28 cellular contexts compared by ENCODE assay signal in genomic region chr16:81803332-81803731, GRCh38.
"Had no signal": no experiment of that assay in that cellular context is flagged by ENCODE, and none has a peak within 500 bp of the region (broad histone marks: within the 10 kb centered on the region; RNA-seq: fewer than 3 reads in every experiment).

No MANE protein-coding gene starts in this region.

- H2AFZ ChIP-seq: hepatocyte had no signal

- ATAC-seq: effector memory CD8-positive, alpha-beta T cell; esophagus mucosa; left lung; right lobe of liver had no signal

- H3K4me2 ChIP-seq: hepatocyte had no signal

- H3K36me3 Mint-ChIP-seq: activated naive CD4-positive, alpha-beta T cell treated with anti-CD3 and anti-CD28 coated beads, Interleukin-2, amount 50 U/mL, for 72 hours; brain; mesothelial cell of epicardium had no signal

- H3K4me1 ChIP-seq: right lobe of liver had no signal

- H3K36me3 ChIP-seq: left lung, right lobe of liver, upper lobe of left lung, WERI-Rb-1 had no signal

- H3K4me1 Mint-ChIP-seq: brain had no signal

- FAIRE-seq: endothelial cell of umbilical vein, frontal cortex, TTC549 had no signal

- H3K27ac ChIP-seq: dorsolateral prefrontal cortex, hepatocyte, right lobe of liver, skin epidermis, upper lobe of left lung, WERI-Rb-1 had no signal

- H3K9me3 ChIP-seq: left lung, right lobe of liver, upper lobe of left lung had no signal

- H3K27ac Mint-ChIP-seq: activated naive CD4-positive, alpha-beta T cell treated with anti-CD3 and anti-CD28 coated beads, Interleukin-2, amount 50 U/mL, for 72 hours; activated T-helper 17 cell treated with anti-CD3 and anti-CD28 coated beads, Interleukin-2, amount 50 U/mL, for 72 hours; brain; effector memory CD8-positive, alpha-beta T cell; mesothelial cell of epicardium; nephron had no signal

- H3K27me3 Mint-ChIP-seq: activated T-helper 17 cell treated with anti-CD3 and anti-CD28 coated beads, Interleukin-2, amount 50 U/mL, for 72 hours; effector memory CD8-positive, alpha-beta T cell had no signal

- H3K79me2 ChIP-seq: hepatocyte had no signal

- H3K4me3 Mint-ChIP-seq: activated T-helper 17 cell treated with anti-CD3 and anti-CD28 coated beads, Interleukin-2, amount 50 U/mL, for 72 hours; brain; effector memory CD8-positive, alpha-beta T cell; mesothelial cell of epicardium; nephron had no signal

- H3K4me3 ChIP-seq: dorsolateral prefrontal cortex, hepatocyte, left lung, lung, right lobe of liver, skin epidermis, upper lobe of left lung had no signal

- DNase-seq: activated CD4-positive, alpha-beta T cell treated with anti-CD3 and anti-CD28 coated beads for 1 hour; activated CD4-positive, alpha-beta T cell treated with anti-CD3 and anti-CD28 coated beads, Interleukin-2, amount 50 U/mL, for 1 hour; activated T-cell treated with anti-CD3 and anti-CD28 coated beads, Interleukin-2, amount 50 U/mL, for 1 hour; aorta; dorsolateral prefrontal cortex; effector memory CD8-positive, alpha-beta T cell; glutamatergic neuron; kidney glomerular epithelial cell; left lung; occipital lobe; right lobe of liver; stimulated activated CD4-positive, alpha-beta T cell treated with anti-CD3 and anti-CD28 coated beads, Interleukin-15, amount 100 ng/mL, for 24 hours; stimulated activated naive CD4-positive, alpha-beta T cell; T-helper 1 cell; upper lobe of left lung; WERI-Rb-1 had no signal

- H3K9me3 Mint-ChIP-seq: activated naive CD4-positive, alpha-beta T cell treated with anti-CD3 and anti-CD28 coated beads, Interleukin-2, amount 50 U/mL, for 72 hours; activated T-helper 17 cell treated with anti-CD3 and anti-CD28 coated beads, Interleukin-2, amount 50 U/mL, for 72 hours; effector memory CD8-positive, alpha-beta T cell; mesothelial cell of epicardium; nephron had no signal

- H3K27me3 ChIP-seq: dorsolateral prefrontal cortex, hepatocyte, left lung, right lobe of liver, upper lobe of left lung had no signal
